ENCODE assay signal across 26 cellular contexts in genomic region chr10:30351502-30351901, GRCh38.
"Had no signal": no experiment of that assay in that cellular context is flagged by ENCODE, and none has a peak within 500 bp of the region (broad histone marks: within the 10 kb centered on the region; RNA-seq: fewer than 3 reads in every experiment).

No MANE protein-coding gene starts in this region.

- H3K27ac ChIP-seq: brain microvascular endothelial cell, coronary artery, dorsolateral prefrontal cortex had no signal

- H3K27me3 ChIP-seq: brain microvascular endothelial cell had no signal

- ATAC-seq: activated CD4-positive, alpha-beta T cell treated with anti-CD3 and anti-CD28 coated beads for 36 hours; activated CD8-positive, alpha-beta T cell treated with anti-CD3 and anti-CD28 coated beads for 36 hours; activated naive CD4-positive, alpha-beta T cell treated with anti-CD3 and anti-CD28 coated beads, Interleukin-2, amount 50 U/mL, for 72 hours; activated T-cell treated with anti-CD3 and anti-CD28 coated beads, Interleukin-2, amount 50 U/mL, for 4 hours; activated T-helper 17 cell treated with anti-CD3 and anti-CD28 coated beads, Interleukin-2, amount 50 U/mL, for 72 hours; esophagus mucosa had no signal

- H3K9me3 Mint-ChIP-seq: activated CD4-positive, alpha-beta T cell treated with anti-CD3 and anti-CD28 coated beads, Interleukin-2, amount 10 ng/mL, durations not matched to agents 7 days and 5 days; activated CD8-positive, alpha-beta T cell treated with anti-CD3 and anti-CD28 coated beads for 36 hours; activated naive CD4-positive, alpha-beta T cell treated with anti-CD3 and anti-CD28 coated beads, Interleukin-2, amount 10 ng/mL, durations not matched to agents 7 days and 5 days; activated naive CD4-positive, alpha-beta T cell treated with anti-CD3 and anti-CD28 coated beads, Interleukin-2, amount 50 U/mL, for 72 hours; activated naive CD8-positive, alpha-beta T cell treated with anti-CD3 and anti-CD28 coated beads, Interleukin-2, amount 10 ng/mL, durations not matched to agents 7 days and 5 days; activated T-cell treated with anti-CD3 and anti-CD28 coated beads, Interleukin-2, amount 50 U/mL, for 4 hours; activated T-helper 17 cell treated with anti-CD3 and anti-CD28 coated beads, Interleukin-2, amount 50 U/mL, for 72 hours; central memory CD8-positive, alpha-beta T cell; dendritic cell treated with granulocyte-macrophage colony-stimulating factor and Interleukin-4, amounts not matched to agents 40 ng/mL and 50 ng/mL, for 4 days; endodermal cell had no signal

- H3K27ac Mint-ChIP-seq: activated CD4-positive, alpha-beta T cell treated with anti-CD3 and anti-CD28 coated beads for 36 hours; activated CD4-positive, alpha-beta T cell treated with anti-CD3 and anti-CD28 coated beads, Interleukin-2, amount 10 ng/mL, durations not matched to agents 7 days and 5 days; activated CD8-positive, alpha-beta T cell treated with anti-CD3 and anti-CD28 coated beads for 36 hours; activated naive CD4-positive, alpha-beta T cell treated with anti-CD3 and anti-CD28 coated beads, Interleukin-2, amount 10 ng/mL, durations not matched to agents 7 days and 5 days; activated naive CD4-positive, alpha-beta T cell treated with anti-CD3 and anti-CD28 coated beads, Interleukin-2, amount 50 U/mL, for 72 hours; activated naive CD8-positive, alpha-beta T cell treated with anti-CD3 and anti-CD28 coated beads, Interleukin-2, amount 10 ng/mL, durations not matched to agents 7 days and 5 days; activated T-helper 17 cell treated with anti-CD3 and anti-CD28 coated beads, Interleukin-2, amount 50 U/mL, for 72 hours; dendritic cell treated with granulocyte-macrophage colony-stimulating factor and Interleukin-4, amounts not matched to agents 40 ng/mL and 50 ng/mL, for 4 days; endodermal cell had no signal

- H3K27me3 Mint-ChIP-seq: activated CD4-positive, alpha-beta T cell treated with anti-CD3 and anti-CD28 coated beads for 36 hours; activated CD8-positive, alpha-beta T cell treated with anti-CD3 and anti-CD28 coated beads for 36 hours; central memory CD8-positive, alpha-beta T cell; dendritic cell treated with granulocyte-macrophage colony-stimulating factor and Interleukin-4, amounts not matched to agents 40 ng/mL and 50 ng/mL, for 4 days had no signal

- DNase-seq: activated CD4-positive, alpha-beta T cell treated with anti-CD3 and anti-CD28 coated beads for 36 hours; activated CD4-positive, alpha-beta T cell treated with anti-CD3 and anti-CD28 coated beads, Interleukin-2, amount 10 ng/mL, durations not matched to agents 7 days and 5 days; activated CD4-positive, alpha-beta T cell treated with anti-CD3 and anti-CD28 coated beads, Interleukin-2, amount 50 U/mL, for 4 hours; activated CD4-positive, CD25-positive, alpha-beta regulatory T cell; activated CD4-positive, CD25-positive, alpha-beta regulatory T cell treated with anti-CD3 and anti-CD28 coated beads, Interleukin-2, amount 50 U/mL, for 72 hours; activated CD8-positive, alpha-beta memory T cell treated with anti-CD3 and anti-CD28 coated beads for 24 hours; activated CD8-positive, alpha-beta T cell treated with anti-CD3 and anti-CD28 coated beads for 36 hours; activated gamma-delta T cell; activated naive CD4-positive, alpha-beta T cell; activated naive CD4-positive, alpha-beta T cell treated with anti-CD3 and anti-CD28 coated beads, Interleukin-2, amount 10 ng/mL, durations not matched to agents 7 days and 5 days; activated naive CD8-positive, alpha-beta T cell treated with anti-CD3 and anti-CD28 coated beads, Interleukin-2, amount 10 ng/mL, durations not matched to agents 7 days and 5 days; activated T-cell treated with anti-CD3 and anti-CD28 coated beads, Interleukin-2, amount 50 U/mL, for 4 hours; amniotic stem cell; anterior cingulate cortex; brain microvascular endothelial cell; dorsolateral prefrontal cortex; effector memory CD4-positive, alpha-beta T cell; endodermal cell; foreskin fibroblast; T-helper 2 cell had no signal

- H3K4me3 Mint-ChIP-seq: activated CD4-positive, alpha-beta T cell treated with anti-CD3 and anti-CD28 coated beads for 36 hours; activated CD4-positive, alpha-beta T cell treated with anti-CD3 and anti-CD28 coated beads, Interleukin-2, amount 10 ng/mL, durations not matched to agents 7 days and 5 days; activated CD8-positive, alpha-beta T cell treated with anti-CD3 and anti-CD28 coated beads for 36 hours; activated naive CD4-positive, alpha-beta T cell treated with anti-CD3 and anti-CD28 coated beads, Interleukin-2, amount 10 ng/mL, durations not matched to agents 7 days and 5 days; activated naive CD8-positive, alpha-beta T cell treated with anti-CD3 and anti-CD28 coated beads, Interleukin-2, amount 10 ng/mL, durations not matched to agents 7 days and 5 days; activated T-cell treated with anti-CD3 and anti-CD28 coated beads, Interleukin-2, amount 50 U/mL, for 4 hours; activated T-helper 17 cell treated with anti-CD3 and anti-CD28 coated beads, Interleukin-2, amount 50 U/mL, for 72 hours; central memory CD8-positive, alpha-beta T cell; dendritic cell treated with granulocyte-macrophage colony-stimulating factor and Interleukin-4, amounts not matched to agents 40 ng/mL and 50 ng/mL, for 4 days; endodermal cell had no signal
